Comparison of ENCODE assay signal across 8 cellular contexts in the genomic region with DNA sequence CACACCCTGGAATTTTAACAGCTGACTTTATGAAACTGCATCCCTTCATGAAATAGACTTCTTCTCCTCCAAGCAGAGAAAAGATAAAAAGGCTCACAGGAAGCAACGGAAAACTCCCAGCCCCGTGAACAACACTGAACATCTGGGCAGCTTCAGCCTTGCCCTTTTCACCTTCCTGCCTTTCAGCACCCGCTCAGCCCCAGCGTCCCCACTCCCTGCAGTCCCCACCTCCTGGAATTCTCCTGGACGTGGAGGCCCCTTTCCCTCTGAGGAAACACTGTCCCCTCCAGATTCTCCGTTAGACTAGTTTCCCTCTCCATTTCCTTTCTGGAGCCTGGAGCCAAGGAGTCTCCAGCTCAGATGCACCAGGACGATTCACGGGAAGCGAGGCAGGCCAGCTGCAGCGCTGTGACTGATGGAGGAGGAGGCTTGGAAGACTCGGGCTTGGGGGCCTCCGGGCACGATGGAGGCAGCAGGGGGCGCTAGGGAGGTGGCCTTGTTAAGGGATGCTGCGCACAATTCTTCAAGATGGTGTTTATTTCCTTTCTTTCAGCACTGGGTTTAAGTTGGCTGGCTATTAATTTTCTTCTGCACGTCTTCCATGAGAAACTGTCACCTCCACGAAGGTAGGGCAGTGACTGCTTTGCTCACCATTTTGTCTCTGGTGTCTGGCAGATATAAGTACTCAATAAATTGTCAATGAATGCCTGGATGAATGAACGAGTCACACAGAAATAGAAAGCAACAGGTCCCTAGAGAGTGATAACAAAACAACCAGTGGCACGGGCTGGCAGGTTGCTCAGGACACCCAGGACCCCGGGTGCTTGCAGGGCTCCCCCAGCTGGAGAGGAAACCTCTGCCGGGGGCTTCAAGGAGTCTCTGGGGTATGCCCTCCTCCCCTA. TPM values are rescaled to one million over a fixed set of nuclear protein-coding genes. Genes with fewer than 3 reads are reported as not detected.
A peak's percentile ranks its signal among the peaks of the same experiment; 100 is the strongest.
DNase-seq lines count a peak whose midpoint lies in the region; ATAC-seq and TF ChIP-seq lines count a peak whose summit lies in the region.

No MANE protein-coding gene starts in this region.

- peak; percentile 83 for DNase-seq in GM03348 (ENCODE audit: low spot score)
- peak; percentile 70 to 81 for DNase-seq in SJCRH30
- DNase-seq in activated naive CD4-positive, alpha-beta T cell treated with anti-CD3 and anti-CD28 coated beads, Interleukin-2, amount 50 U/mL, for 16 hours, result peak; percentile 74
- DNase-seq in heart right ventricle, result peak; percentile 88 to 90
- no peak for DNase-seq in NCI-H1105 treated with DMSO at 0.1 percent for 48 hours (lab: John Stamatoyannopoulos, UW)

- ATAC-seq in HG03039 (IDR thresholded peaks at IDR 0.05; ENCODE audit: unreplicated experiment) (peak; percentile 70), heart right ventricle (peak; percentile 87 to 93 (median 90)), GM19467 (IDR thresholded peaks at IDR 0.05; ENCODE audit: unreplicated experiment) (no peak)

- peak; percentile 62 to 88 (median 81) for TF ChIP-seq CTCF in heart right ventricle (IDR thresholded peaks at IDR 0.05)

- no peaks in the 10 kb centered on the region for H3K27me3 ChIP-seq in SJCRH30
- H3K27me3 ChIP-seq in heart right ventricle, result no peaks in the 10 kb centered on the region
- no peaks in the 10 kb centered on the region for H3K27me3 ChIP-seq in skeletal muscle satellite cell (ENCODE audit: control insufficient read depth, insufficient read depth, low read length)

- H3K4me1 ChIP-seq in SJCRH30 (peaks cover 4% of the 10 kb centered on the region), heart right ventricle (peaks cover 10 to 60% (median 37%) of the 10 kb centered on the region in 9 donors), skeletal muscle satellite cell (ENCODE audit: control insufficient read depth, insufficient read depth, low read length) (peaks cover 19% of the 10 kb centered on the region)

- no peak overlapping the region; the same call in 1 of the 2 replicates for H3K27ac ChIP-seq in SJCRH30
- peak overlapping the region; percentile 66 to 94 (median 84) for H3K27ac ChIP-seq in heart right ventricle

- H3K9ac ChIP-seq in skeletal muscle satellite cell (ENCODE audit: low read depth, low read length), result no peak overlapping the region

- H3K36me3 ChIP-seq in SJCRH30, result no peaks in the 10 kb centered on the region
- no peaks in the 10 kb centered on the region for H3K36me3 ChIP-seq in heart right ventricle
- no peaks in the 10 kb centered on the region for H3K36me3 ChIP-seq in skeletal muscle satellite cell (ENCODE audit: insufficient read depth, low read length)

- H3K9me3 ChIP-seq in SJCRH30 (replicated peaks), result no peaks in the 10 kb centered on the region
- H3K9me3 ChIP-seq in heart right ventricle, result no peaks in the 10 kb centered on the region
- no peaks in the 10 kb centered on the region for H3K9me3 ChIP-seq in skeletal muscle satellite cell (replicated peaks; ENCODE audit: low read length)

- peak overlapping the region; percentile 67 for H3K4me2 ChIP-seq in skeletal muscle satellite cell (ENCODE audit: low read length)

- WGBS in heart right ventricle, 2 donors, result 11 to 12% methylated on average over 21 of the region's 21 CpGs

- intact Hi-C loops in heart right ventricle (cut with DNase I), result no loop called here

- H3K4me3 ChIP-seq in SJCRH30, result peak overlapping the region; percentile 45
- peak overlapping the region in 8 of 10 donors; percentile 1 to 32 (median 21) for H3K4me3 ChIP-seq in heart right ventricle
- H3K4me3 ChIP-seq in skeletal muscle satellite cell (ENCODE audit: low read length), result no peak overlapping the region

RNA-seq across cellular contexts. Expression of gene MYOC, which starts 3.0 kb away (rescaled TPM):
- not detected in 2 replicates for total RNA-seq in SJCRH30 (2014; rRNA removed; shearing (Covaris generic))
- total RNA-seq in heart right ventricle, result 1 to 10 TPM in 9 of 10 donors, under 1 TPM in 1; 0.93 to 7.5 (median 2.7) TPM
- 1 to 10 TPM in 1 of 2 donors, under 1 TPM in 1; 0.80 to 3.7 TPM for polyA plus RNA-seq in heart right ventricle
- total RNA-seq in skeletal muscle satellite cell (2012; rRNA removed), result not detected in 2 replicates

RNA-seq across cellular contexts. Expression of gene MYOCOS, which starts 33.4 kb away (rescaled TPM):
- not detected in 2 replicates for total RNA-seq in SJCRH30 (2014; rRNA removed; shearing (Covaris generic))
- total RNA-seq in heart right ventricle, result not detected
- polyA plus RNA-seq in heart right ventricle, result not detected
- 0.25 TPM in 1 of 2 replicates, not detected in the other for total RNA-seq in skeletal muscle satellite cell (2012; rRNA removed)
